ENCODE assay signal across 21 cellular contexts in genomic region chr4:76055421-76055820, GRCh38. TPM values are rescaled to one million over a fixed set of nuclear protein-coding genes. Genes with fewer than 3 reads are reported as not detected.
"Had no signal": no experiment of that assay in that cellular context is flagged by ENCODE, and none has a peak within 500 bp of the region (broad histone marks: within the 10 kb centered on the region; RNA-seq: fewer than 3 reads in every experiment).

No MANE protein-coding gene starts in this region.

- H3K36me3 ChIP-seq: cardiac muscle cell, right atrium auricular region, upper lobe of left lung had no signal

- H3K4me3 ChIP-seq: cardiac muscle cell, lung, right atrium auricular region, upper lobe of left lung had no signal

- H3K36me3 Mint-ChIP-seq: immature natural killer cell; naive thymus-derived CD8-positive, alpha-beta T cell had no signal

- H3K4me3 Mint-ChIP-seq: immature natural killer cell; naive thymus-derived CD8-positive, alpha-beta T cell had no signal

- H3K27me3 Mint-ChIP-seq: progenitor cell of endocrine pancreas had no signal

- H3K4me1 Mint-ChIP-seq: immature natural killer cell had no signal

- H3K27me3 ChIP-seq: cardiac muscle cell, right atrium auricular region, upper lobe of left lung had no signal

- ATAC-seq: naive thymus-derived CD8-positive, alpha-beta T cell had no signal

- H3K27ac Mint-ChIP-seq: immature natural killer cell; naive thymus-derived CD8-positive, alpha-beta T cell; progenitor cell of endocrine pancreas had no signal

- H3K27ac ChIP-seq: cardiac muscle cell, epithelial cell of prostate, right atrium auricular region, upper lobe of left lung had no signal

- DNase-seq: activated CD4-positive, CD25-positive, alpha-beta regulatory T cell treated with anti-CD3 and anti-CD28 coated beads, Interleukin-2, amount 50 U/mL, for 72 hours; activated naive CD4-positive, alpha-beta T cell treated with Interleukin-2 at 50 U/mL for 16 hours; foreskin melanocyte; head of caudate nucleus; immature natural killer cell; left colon; naive thymus-derived CD8-positive, alpha-beta T cell; occipital lobe; stimulated activated CD4-positive, alpha-beta T cell treated with anti-CD3 and anti-CD28 coated beads, Interleukin-4, amount 100 ng/mL, for 1 hour; T-helper 9 cell; upper lobe of left lung had no signal

- H3K4me1 ChIP-seq: right atrium auricular region, upper lobe of left lung had no signal

- H3K9me3 ChIP-seq: right atrium auricular region, upper lobe of left lung had no signal

- H3K9me3 Mint-ChIP-seq: immature natural killer cell; naive thymus-derived CD8-positive, alpha-beta T cell; stimulated activated naive CD8-positive, alpha-beta T cell treated with anti-CD3 and anti-CD28 coated beads, Interleukin-15, amount 100 ng/mL, for 72 hours had no signal

RNA-seq across cellular contexts. Expression of gene ART3, which starts 19.1 kb away (rescaled TPM):
- total RNA-seq: dermis microvascular lymphatic vessel endothelial cell; fibroblast of lung; mononuclear cell; naive thymus-derived CD8-positive, alpha-beta T cell had no signal
- polyA plus RNA-seq: immature natural killer cell; naive thymus-derived CD8-positive, alpha-beta T cell had no signal

RNA-seq across cellular contexts. Expression of gene CXCL11, which starts 19.6 kb away (rescaled TPM):
- total RNA-seq: cardiac muscle cell; fibroblast of lung; naive thymus-derived CD8-positive, alpha-beta T cell; occipital lobe; progenitor cell of endocrine pancreas; right atrium auricular region; temporal lobe had no signal
- polyA plus RNA-seq: cardiac muscle cell; fibroblast of lung; immature natural killer cell; naive thymus-derived CD8-positive, alpha-beta T cell had no signal

RNA-seq across cellular contexts. Expression of gene CXCL10, which starts 32.1 kb away (rescaled TPM):
- total RNA-seq: cardiac muscle cell; naive thymus-derived CD8-positive, alpha-beta T cell; progenitor cell of endocrine pancreas; temporal lobe had no signal
- polyA plus RNA-seq: cardiac muscle cell; immature natural killer cell; naive thymus-derived CD8-positive, alpha-beta T cell had no signal

RNA-seq across cellular contexts. Expression of gene CXCL9, which starts 48.1 kb away (rescaled TPM):
- total RNA-seq: cardiac muscle cell; dermis microvascular lymphatic vessel endothelial cell; fibroblast of lung; naive thymus-derived CD8-positive, alpha-beta T cell; occipital lobe; progenitor cell of endocrine pancreas; temporal lobe had no signal
- polyA plus RNA-seq: cardiac muscle cell; fibroblast of lung; immature natural killer cell; naive thymus-derived CD8-positive, alpha-beta T cell had no signal
